ENCODE assay signal across 25 cellular contexts in the genomic region with DNA sequence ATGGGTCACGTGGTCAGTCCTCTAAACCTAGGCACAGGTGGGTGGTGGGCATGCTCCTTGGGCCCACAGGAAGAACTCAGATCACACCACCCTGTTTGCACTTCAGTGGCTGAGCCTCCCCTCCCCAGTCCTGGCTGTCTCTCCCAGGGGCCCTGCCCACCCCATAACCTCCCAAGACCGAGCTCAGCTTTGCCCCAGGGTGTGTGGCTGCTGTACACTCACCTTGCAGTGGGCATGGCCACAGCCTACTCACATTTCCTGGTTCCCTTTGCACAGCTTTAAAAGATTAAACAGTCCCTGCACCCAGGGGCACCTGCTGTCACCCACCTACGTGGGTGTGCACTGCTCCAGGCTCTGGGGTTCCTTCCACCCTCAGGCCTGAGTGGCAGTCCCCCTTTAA. TPM values are rescaled to one million over a fixed set of nuclear protein-coding genes. Genes with fewer than 3 reads are reported as not detected.
A peak's percentile ranks its signal among the peaks of the same experiment; 100 is the strongest.
DNase-seq lines count a peak whose midpoint lies in the region; ATAC-seq and TF ChIP-seq lines count a peak whose summit lies in the region.
"Had no signal": no experiment of that assay in that cellular context is flagged by ENCODE, and none has a peak within 500 bp of the region (broad histone marks: within the 10 kb centered on the region; RNA-seq: fewer than 3 reads in every experiment).

No MANE protein-coding gene starts in this region.

- peaks cover 2% of the 10 kb centered on the region for H3K4me1 Mint-ChIP-seq in activated naive CD8-positive, alpha-beta T cell treated with anti-CD3 and anti-CD28 coated beads, Interleukin-2, amount 10 ng/mL, durations not matched to agents 7 days and 5 days
- no peaks in the 10 kb centered on the region for H3K4me1 Mint-ChIP-seq in activated naive CD8-positive, alpha-beta T cell treated with anti-CD3 and anti-CD28 coated beads for 36 hours
- peaks cover 4% of the 10 kb centered on the region for H3K4me1 Mint-ChIP-seq in stimulated activated effector memory CD8-positive, alpha-beta T cell treated with anti-CD3 and anti-CD28 coated beads, Interleukin-12 subunit alpha, Interleukin-12 subunit beta, amount 100 ng/mL, for 72 hours

- no peak for ATAC-seq in activated naive CD8-positive, alpha-beta T cell treated with anti-CD3 and anti-CD28 coated beads, Interleukin-2, amount 10 ng/mL, durations not matched to agents 7 days and 5 days (ENCODE audit: low read depth)
- ATAC-seq in PC-3, result peak; percentile 67
- no peak for ATAC-seq in stimulated activated effector memory CD8-positive, alpha-beta T cell treated with anti-CD3 and anti-CD28 coated beads, Interleukin-12 subunit alpha, Interleukin-12 subunit beta, amount 100 ng/mL, for 72 hours

- H3K27ac ChIP-seq in PC-3 (ENCODE audit: low read length), result no peak overlapping the region
- H3K27ac ChIP-seq: GM23248, HL-60, SJSA1 had no signal

- no peak overlapping the region for H3K4me3 ChIP-seq in PC-3 (ENCODE audit: low read length)
- H3K4me3 ChIP-seq: BLaER1 treated with 17β-estradiol and CSF1 and Interleukin-3, amounts not matched to agents 10 nM and 100 nM; GM23248; HAP-1; SJSA1 had no signal

- H3K9ac ChIP-seq in PC-3 (ENCODE audit: low read length), result no peak overlapping the region
- H3K9ac ChIP-seq: GM23248 had no signal

- no peak for TF ChIP-seq CTCF in PC-3 (conservative IDR thresholded peaks at IDR 0.05; ENCODE audit: low read depth, low read length)

- H2AFZ ChIP-seq in PC-3 (ENCODE audit: low read length), result no peak overlapping the region
- H2AFZ ChIP-seq: GM23248 had no signal

- H3F3A ChIP-seq in PC-3 (ENCODE audit: low read length, unreplicated experiment), result no peaks in the 10 kb centered on the region

- peaks cover 1% of the 10 kb centered on the region for H3K36me3 Mint-ChIP-seq in activated naive CD8-positive, alpha-beta T cell treated with anti-CD3 and anti-CD28 coated beads, Interleukin-2, amount 10 ng/mL, durations not matched to agents 7 days and 5 days
- H3K36me3 Mint-ChIP-seq in activated naive CD8-positive, alpha-beta T cell treated with anti-CD3 and anti-CD28 coated beads for 36 hours, result no peaks in the 10 kb centered on the region
- peaks cover 7% of the 10 kb centered on the region for H3K36me3 Mint-ChIP-seq in stimulated activated effector memory CD8-positive, alpha-beta T cell treated with anti-CD3 and anti-CD28 coated beads, Interleukin-12 subunit alpha, Interleukin-12 subunit beta, amount 100 ng/mL, for 72 hours

- POLR2A ChIA-PET in activated naive CD8-positive, alpha-beta T cell treated with anti-CD3 and anti-CD28 coated beads, Interleukin-2, amount 10 ng/mL, durations not matched to agents 7 days and 5 days (lab: Charles Lee), result no interaction called here
- POLR2A ChIA-PET in PC-3 (lab: Charles Lee; ENCODE audit: unreplicated experiment), result no interaction called here

- no peak for DNase-seq in activated naive CD8-positive, alpha-beta T cell treated with anti-CD3 and anti-CD28 coated beads, Interleukin-2, amount 10 ng/mL, durations not matched to agents 7 days and 5 days
- no peak for DNase-seq in activated naive CD8-positive, alpha-beta T cell treated with anti-CD3 and anti-CD28 coated beads for 36 hours
- DNase-seq in PC-3, result peak; percentile 35
- peak; percentile 11 for DNase-seq in kidney tubule cell (ENCODE audit: low spot score)
- DNase-seq in stimulated activated effector memory CD8-positive, alpha-beta T cell treated with anti-CD3 and anti-CD28 coated beads, Interleukin-12 subunit alpha, Interleukin-12 subunit beta, amount 100 ng/mL, for 72 hours (ENCODE audit: low spot score in 2 of 2), result no peak
- DNase-seq in AML-193 (lab: John Stamatoyannopoulos, UW), result no peak
- no peak for DNase-seq in cerebellar cortex (ENCODE audit: low spot score)
- no peak for DNase-seq in posterior vena cava (ENCODE audit: low spot score)
- DNase-seq: CD4-positive, alpha-beta T cell; GM23248; Karpas-422; MV-4-11; NCI-H1105; NCI-H1436 treated with DMSO at 0.1 percent for 48 hours; NCI-H187 treated with DMSO at 0.1 percent for 48 hours; NCI-H446; NCI-H526; NCI-H82; NK-92 treated with Interleukin-12 subunit alpha and Interleukin-12 subunit beta, amount 100 ng/mL, for 24 hours; Right ventricle myocardium superior; RPMI8226 had no signal

- no TSS peak for BruUV-seq in PC-3 (replicated peaks; lab: Mats Ljungman, UMichigan)

- intact Hi-C loops in PC-3 (cut with micrococcal nuclease) (no loop called here), posterior vena cava (cut with DNase I) (no loop called here)

- H4K20me1 ChIP-seq in PC-3 (ENCODE audit: low read length), result no peaks in the 10 kb centered on the region
- H4K20me1 ChIP-seq: BLaER1 treated with 17β-estradiol and CSF1 and Interleukin-3, amounts not matched to agents 10 nM and 100 nM had no signal

- H3K36me3 ChIP-seq in PC-3 (ENCODE audit: low read depth, low read length), result no peaks in the 10 kb centered on the region
- H3K36me3 ChIP-seq: HAP-1, SJSA1 had no signal

- H3K79me2 ChIP-seq in PC-3 (ENCODE audit: low read length), result no peaks in the 10 kb centered on the region

- H3K9me2 ChIP-seq in PC-3 (replicated peaks; ENCODE audit: low read length), result no peaks in the 10 kb centered on the region

- H3K4me2 ChIP-seq in PC-3 (ENCODE audit: low read length), result no peak overlapping the region

- H3K9me3 Mint-ChIP-seq in activated naive CD8-positive, alpha-beta T cell treated with anti-CD3 and anti-CD28 coated beads, Interleukin-2, amount 10 ng/mL, durations not matched to agents 7 days and 5 days, result no peaks in the 10 kb centered on the region
- H3K9me3 Mint-ChIP-seq in activated naive CD8-positive, alpha-beta T cell treated with anti-CD3 and anti-CD28 coated beads for 36 hours, result no peaks in the 10 kb centered on the region
- H3K9me3 Mint-ChIP-seq in stimulated activated effector memory CD8-positive, alpha-beta T cell treated with anti-CD3 and anti-CD28 coated beads, Interleukin-12 subunit alpha, Interleukin-12 subunit beta, amount 100 ng/mL, for 72 hours, result no peaks in the 10 kb centered on the region
- H3K9me3 Mint-ChIP-seq: CD4-positive, alpha-beta T cell had no signal

- peaks cover 8% of the 10 kb centered on the region; the same call in 1 of the 2 replicates for H3K4me1 ChIP-seq in PC-3 (ENCODE audit: insufficient read depth, low read length)
- H3K4me1 ChIP-seq: HAP-1, SJSA1 had no signal

- H3K27me3 Mint-ChIP-seq in activated naive CD8-positive, alpha-beta T cell treated with anti-CD3 and anti-CD28 coated beads, Interleukin-2, amount 10 ng/mL, durations not matched to agents 7 days and 5 days, result no peaks in the 10 kb centered on the region
- no peaks in the 10 kb centered on the region for H3K27me3 Mint-ChIP-seq in activated naive CD8-positive, alpha-beta T cell treated with anti-CD3 and anti-CD28 coated beads for 36 hours
- H3K27me3 Mint-ChIP-seq: CD4-positive, alpha-beta T cell had no signal

- H3K4me3 Mint-ChIP-seq in activated naive CD8-positive, alpha-beta T cell treated with anti-CD3 and anti-CD28 coated beads, Interleukin-2, amount 10 ng/mL, durations not matched to agents 7 days and 5 days, result no peak overlapping the region
- no peak overlapping the region for H3K4me3 Mint-ChIP-seq in activated naive CD8-positive, alpha-beta T cell treated with anti-CD3 and anti-CD28 coated beads for 36 hours
- H3K4me3 Mint-ChIP-seq in stimulated activated effector memory CD8-positive, alpha-beta T cell treated with anti-CD3 and anti-CD28 coated beads, Interleukin-12 subunit alpha, Interleukin-12 subunit beta, amount 100 ng/mL, for 72 hours, result no peak overlapping the region
- H3K4me3 Mint-ChIP-seq: CD4-positive, alpha-beta T cell had no signal

- CTCF ChIA-PET in PC-3 (lab: Charles Lee), result no interaction called here

- peak overlapping the region; percentile 21 for H3K27ac Mint-ChIP-seq in activated naive CD8-positive, alpha-beta T cell treated with anti-CD3 and anti-CD28 coated beads, Interleukin-2, amount 10 ng/mL, durations not matched to agents 7 days and 5 days
- no peak overlapping the region for H3K27ac Mint-ChIP-seq in activated naive CD8-positive, alpha-beta T cell treated with anti-CD3 and anti-CD28 coated beads for 36 hours
- peak overlapping the region; percentile 56 for H3K27ac Mint-ChIP-seq in stimulated activated effector memory CD8-positive, alpha-beta T cell treated with anti-CD3 and anti-CD28 coated beads, Interleukin-12 subunit alpha, Interleukin-12 subunit beta, amount 100 ng/mL, for 72 hours
- H3K27ac Mint-ChIP-seq: CD4-positive, alpha-beta T cell had no signal

- H3K27me3 ChIP-seq in PC-3 (ENCODE audit: low read length), result no peaks in the 10 kb centered on the region
- H3K27me3 ChIP-seq: BLaER1 treated with 17β-estradiol and CSF1 and Interleukin-3, amounts not matched to agents 10 nM and 100 nM; SJSA1 had no signal

- H3K9me3 ChIP-seq in PC-3 (ENCODE audit: low read length), result no peaks in the 10 kb centered on the region
- H3K9me3 ChIP-seq: BLaER1 treated with 17β-estradiol and CSF1 and Interleukin-3, amounts not matched to agents 10 nM and 100 nM; HAP-1; SJSA1 had no signal

RNA-seq across cellular contexts. Expression of a gene that starts 13.8 kb away (rescaled TPM):
- 10 to 100 TPM; 41.4 to 44.4 TPM for total RNA-seq in activated naive CD8-positive, alpha-beta T cell treated with anti-CD3 and anti-CD28 coated beads, Interleukin-2, amount 10 ng/mL, durations not matched to agents 7 days and 5 days
- total RNA-seq in activated naive CD8-positive, alpha-beta T cell treated with anti-CD3 and anti-CD28 coated beads for 36 hours, result 10 to 100 TPM; 19.7 to 20.8 TPM
- total RNA-seq in PC-3 (2014; rRNA removed) (64.5 and 74.8 TPM in 2 replicates), posterior vena cava (10 to 100 TPM; 93.8 to 95.8 TPM)

RNA-seq across cellular contexts. Expression of a gene that starts 24.5 kb away (rescaled TPM):
- 10 to 100 TPM; 42.8 to 50.4 TPM for total RNA-seq in activated naive CD8-positive, alpha-beta T cell treated with anti-CD3 and anti-CD28 coated beads, Interleukin-2, amount 10 ng/mL, durations not matched to agents 7 days and 5 days
- total RNA-seq in activated naive CD8-positive, alpha-beta T cell treated with anti-CD3 and anti-CD28 coated beads for 36 hours, result 10 to 100 TPM; 50.0 to 50.8 TPM
- total RNA-seq in PC-3 (2014; rRNA removed) (32.9 and 45.4 TPM in 2 replicates), posterior vena cava (10 to 100 TPM; 12.0 to 13.8 TPM)

RNA-seq across cellular contexts. Expression of a gene that starts 35.2 kb away (rescaled TPM):
- total RNA-seq in activated naive CD8-positive, alpha-beta T cell treated with anti-CD3 and anti-CD28 coated beads, Interleukin-2, amount 10 ng/mL, durations not matched to agents 7 days and 5 days, result 1,000 to 10,000 TPM; 1,082 to 1,187 TPM
- 100 to 1,000 TPM; 166 to 171 TPM for total RNA-seq in activated naive CD8-positive, alpha-beta T cell treated with anti-CD3 and anti-CD28 coated beads for 36 hours
- 1,612 and 2,325 TPM in 2 replicates for total RNA-seq in PC-3 (2014; rRNA removed)
- total RNA-seq in posterior vena cava, result 1,000 to 10,000 TPM; 1,140 to 1,213 TPM

RNA-seq across cellular contexts. Expression of a gene that starts 52.2 kb away (rescaled TPM):
- total RNA-seq in activated naive CD8-positive, alpha-beta T cell treated with anti-CD3 and anti-CD28 coated beads, Interleukin-2, amount 10 ng/mL, durations not matched to agents 7 days and 5 days, result 10 to 100 TPM; 16.4 to 16.6 TPM
- 10 to 100 TPM; 41.4 to 42.5 TPM for total RNA-seq in activated naive CD8-positive, alpha-beta T cell treated with anti-CD3 and anti-CD28 coated beads for 36 hours
- total RNA-seq in PC-3 (2014; rRNA removed) (36.9 and 51.3 TPM in 2 replicates), posterior vena cava (1 to 10 TPM; 5.0 to 5.4 TPM)

Comparison
In these comparisons a context has a peak if more than half of its experiments do, and no peak if none do; other contexts are left out.
1. DNase-seq: peak in PC-3 (single experiment) and kidney tubule cell (single experiment); none in activated naive CD8-positive, alpha-beta T cell treated with anti-CD3 and anti-CD28 coated beads, Interleukin-2, amount 10 ng/mL, durations not matched to agents 7 days and 5 days (single experiment), activated naive CD8-positive, alpha-beta T cell treated with anti-CD3 and anti-CD28 coated beads for 36 hours (single experiment), stimulated activated effector memory CD8-positive, alpha-beta T cell treated with anti-CD3 and anti-CD28 coated beads, Interleukin-12 subunit alpha, Interleukin-12 subunit beta, amount 100 ng/mL, for 72 hours (0 of 2), AML-193 (0 of 2), cerebellar cortex (single experiment) and posterior vena cava (single experiment).